18 cellular contexts compared by ENCODE assay signal in the genomic region with DNA sequence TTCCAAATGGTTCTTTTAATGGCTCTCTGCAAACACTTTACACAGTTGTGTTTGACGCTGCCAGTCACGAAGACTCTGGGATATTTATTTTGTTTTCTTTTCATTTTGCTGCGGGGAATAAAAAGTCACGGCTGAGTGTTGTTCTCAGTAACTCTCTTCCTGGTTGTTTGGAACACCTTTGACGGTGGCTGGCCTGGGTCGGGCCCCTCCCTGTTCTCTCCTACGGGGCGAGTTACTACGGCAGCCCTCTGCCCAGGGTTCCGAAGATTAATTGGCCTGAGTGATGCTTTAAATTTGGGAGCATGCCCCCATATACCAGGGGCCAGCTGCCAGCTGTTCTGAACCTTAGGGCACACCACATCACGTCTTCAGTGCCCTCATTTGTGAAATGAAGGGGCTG.
DNase-seq lines count a peak whose midpoint lies in the region; ATAC-seq and TF ChIP-seq lines count a peak whose summit lies in the region.
"Had no signal": no experiment of that assay in that cellular context is flagged by ENCODE, and none has a peak within 500 bp of the region (broad histone marks: within the 10 kb centered on the region; RNA-seq: fewer than 3 reads in every experiment).

No MANE protein-coding gene starts in this region.

- H3K4me3 Mint-ChIP-seq in stimulated activated naive CD8-positive, alpha-beta T cell treated with anti-CD3 and anti-CD28 coated beads, Interleukin-15, Interleukin-2, amounts not matched to agents 100 ng/mL and 50 ng/mL, for 24 hours: no peak overlapping the region
- H3K4me3 Mint-ChIP-seq in stimulated activated naive CD8-positive, alpha-beta T cell treated with anti-CD3 and anti-CD28 coated beads, Interleukin-15, amount 100 ng/mL, for 72 hours: no peak overlapping the region
- H3K4me3 Mint-ChIP-seq in neural progenitor cell: no peak overlapping the region
- H3K4me3 Mint-ChIP-seq in activated CD4-positive, alpha-beta T cell treated with anti-CD3 and anti-CD28 coated beads, Interleukin-2, amount 10 ng/mL, durations not matched to agents 24 days and 14 days: no peak overlapping the region

- TF ChIP-seq CTCF in left lung (IDR thresholded peaks at IDR 0.05): no peak
- no peak for TF ChIP-seq CTCF in neural progenitor cell (IDR thresholded peaks at IDR 0.05)

- H3K27ac Mint-ChIP-seq in stimulated activated naive CD8-positive, alpha-beta T cell treated with anti-CD3 and anti-CD28 coated beads, Interleukin-15, Interleukin-2, amounts not matched to agents 100 ng/mL and 50 ng/mL, for 24 hours: peak overlapping the region; percentile 16
- H3K27ac Mint-ChIP-seq in stimulated activated naive CD8-positive, alpha-beta T cell treated with anti-CD3 and anti-CD28 coated beads, Interleukin-15, amount 100 ng/mL, for 72 hours: no peak overlapping the region
- no peak overlapping the region for H3K27ac Mint-ChIP-seq in neural progenitor cell
- no peak overlapping the region for H3K27ac Mint-ChIP-seq in activated CD4-positive, alpha-beta T cell treated with anti-CD3 and anti-CD28 coated beads, Interleukin-2, amount 10 ng/mL, durations not matched to agents 24 days and 14 days

- no peak for ATAC-seq in stimulated activated naive CD8-positive, alpha-beta T cell treated with anti-CD3 and anti-CD28 coated beads, Interleukin-15, amount 100 ng/mL, for 72 hours
- ATAC-seq in left lung (peak; percentile 49), GM19467 (IDR thresholded peaks at IDR 0.05; ENCODE audit: unreplicated experiment) (no peak)

- no peaks in the 10 kb centered on the region for H3K36me3 Mint-ChIP-seq in stimulated activated naive CD8-positive, alpha-beta T cell treated with anti-CD3 and anti-CD28 coated beads, Interleukin-15, Interleukin-2, amounts not matched to agents 100 ng/mL and 50 ng/mL, for 24 hours (ENCODE audit: low read depth)
- H3K36me3 Mint-ChIP-seq in neural progenitor cell: no peaks in the 10 kb centered on the region
- H3K36me3 Mint-ChIP-seq in activated CD4-positive, alpha-beta T cell treated with anti-CD3 and anti-CD28 coated beads, Interleukin-2, amount 10 ng/mL, durations not matched to agents 24 days and 14 days (ENCODE audit: low read depth): no peaks in the 10 kb centered on the region

- H3K79me2 ChIP-seq in neural progenitor cell (ENCODE audit: low read depth): no peaks in the 10 kb centered on the region

- H3K27me3 Mint-ChIP-seq in stimulated activated naive CD8-positive, alpha-beta T cell treated with anti-CD3 and anti-CD28 coated beads, Interleukin-15, Interleukin-2, amounts not matched to agents 100 ng/mL and 50 ng/mL, for 24 hours: peaks cover 6% of the 10 kb centered on the region
- H3K27me3 Mint-ChIP-seq in stimulated activated naive CD8-positive, alpha-beta T cell treated with anti-CD3 and anti-CD28 coated beads, Interleukin-15, amount 100 ng/mL, for 72 hours: no peaks in the 10 kb centered on the region
- H3K27me3 Mint-ChIP-seq in neural progenitor cell (ENCODE audit: insufficient read depth, low read depth): peaks cover 5% of the 10 kb centered on the region
- no peaks in the 10 kb centered on the region for H3K27me3 Mint-ChIP-seq in activated CD4-positive, alpha-beta T cell treated with anti-CD3 and anti-CD28 coated beads, Interleukin-2, amount 10 ng/mL, durations not matched to agents 24 days and 14 days

- H3K4me3 ChIP-seq in left lung: no peak overlapping the region
- H3K4me3 ChIP-seq in neural progenitor cell: no peak overlapping the region
- H3K4me3 ChIP-seq: BLaER1, GM23248, PC-9 had no signal

- no peak overlapping the region for H3K4me2 ChIP-seq in neural progenitor cell
- H3K4me2 ChIP-seq: BLaER1, PC-9 had no signal

- H3K27ac ChIP-seq in left lung (no peak overlapping the region), neural progenitor cell (no peak overlapping the region)
- H3K27ac ChIP-seq: BLaER1, GM23248, PC-9 had no signal

- no peaks in the 10 kb centered on the region for H3K9me3 ChIP-seq in left lung
- no peaks in the 10 kb centered on the region for H3K9me3 ChIP-seq in neural progenitor cell (ENCODE audit: low read depth)
- H3K9me3 ChIP-seq: BLaER1 had no signal

- H3F3A ChIP-seq in neural progenitor cell (ENCODE audit: low read depth): no peaks in the 10 kb centered on the region

- no peak overlapping the region for H3K9ac ChIP-seq in neural progenitor cell
- H3K9ac ChIP-seq: BLaER1, GM23248 had no signal

- H3K4me1 ChIP-seq in left lung (peaks cover 0 to 4% of the 10 kb centered on the region in 2 donors), neural progenitor cell (no peaks in the 10 kb centered on the region)

- no peaks in the 10 kb centered on the region for H3K4me1 Mint-ChIP-seq in stimulated activated naive CD8-positive, alpha-beta T cell treated with anti-CD3 and anti-CD28 coated beads, Interleukin-15, Interleukin-2, amounts not matched to agents 100 ng/mL and 50 ng/mL, for 24 hours (ENCODE audit: low read depth)
- H3K4me1 Mint-ChIP-seq in stimulated activated naive CD8-positive, alpha-beta T cell treated with anti-CD3 and anti-CD28 coated beads, Interleukin-15, amount 100 ng/mL, for 72 hours: no peaks in the 10 kb centered on the region
- H3K4me1 Mint-ChIP-seq in neural progenitor cell: peaks cover 7% of the 10 kb centered on the region
- H3K4me1 Mint-ChIP-seq in activated CD4-positive, alpha-beta T cell treated with anti-CD3 and anti-CD28 coated beads, Interleukin-2, amount 10 ng/mL, durations not matched to agents 24 days and 14 days: no peaks in the 10 kb centered on the region

- H3K9me3 Mint-ChIP-seq in stimulated activated naive CD8-positive, alpha-beta T cell treated with anti-CD3 and anti-CD28 coated beads, Interleukin-15, Interleukin-2, amounts not matched to agents 100 ng/mL and 50 ng/mL, for 24 hours: no peaks in the 10 kb centered on the region
- no peaks in the 10 kb centered on the region for H3K9me3 Mint-ChIP-seq in stimulated activated naive CD8-positive, alpha-beta T cell treated with anti-CD3 and anti-CD28 coated beads, Interleukin-15, amount 100 ng/mL, for 72 hours
- H3K9me3 Mint-ChIP-seq in neural progenitor cell: no peaks in the 10 kb centered on the region
- H3K9me3 Mint-ChIP-seq in activated CD4-positive, alpha-beta T cell treated with anti-CD3 and anti-CD28 coated beads, Interleukin-2, amount 10 ng/mL, durations not matched to agents 24 days and 14 days: no peaks in the 10 kb centered on the region

- H3K36me3 ChIP-seq in left lung (no peaks in the 10 kb centered on the region), neural progenitor cell (no peaks in the 10 kb centered on the region)
- H3K36me3 ChIP-seq: BLaER1 had no signal

- intact Hi-C loops in left lung (cut with DNase I): no loop called here
- intact Hi-C loops in activated CD4-positive, alpha-beta T cell treated with anti-CD3 and anti-CD28 coated beads, Interleukin-2, amount 10 ng/mL, durations not matched to agents 24 days and 14 days (cut with micrococcal nuclease): no loop called here

- H4K20me1 ChIP-seq in neural progenitor cell (ENCODE audit: low read depth): no peaks in the 10 kb centered on the region
- H4K20me1 ChIP-seq: BLaER1 had no signal

- H2AFZ ChIP-seq in neural progenitor cell (replicated peaks): peak overlapping the region; percentile 39
- H2AFZ ChIP-seq: PC-9 had no signal

- no peak for DNase-seq in stimulated activated naive CD8-positive, alpha-beta T cell treated with anti-CD3 and anti-CD28 coated beads, Interleukin-15, amount 100 ng/mL, for 72 hours
- DNase-seq in left lung (no peak), neural progenitor cell (ENCODE audit: low spot score) (no peak), NCI-H1417 (lab: John Stamatoyannopoulos, UW) (no peak)
- DNase-seq in stimulated activated CD4-positive, alpha-beta T cell treated with anti-CD3 and anti-CD28 coated beads, Interleukin-1b, Interleukin-23, amount 100 ng/mL, for 48 hours: no peak
- no peak for DNase-seq in activated CD4-positive, alpha-beta T cell treated with anti-CD3 and anti-CD28 coated beads, Interleukin-2, amount 10 ng/mL, durations not matched to agents 24 days and 14 days
- DNase-seq: DMS79 treated with DMSO at 0.1 percent for 48 hours, GM23248, HCEC 1CT, MV-4-11, NCI-H1417 treated with DMSO at 0.1 percent for 48 hours, NCI-H2029, NCI-H2171, NCI-H82, PC-9 had no signal

- H3K27me3 ChIP-seq in left lung: no peaks in the 10 kb centered on the region
- H3K27me3 ChIP-seq in neural progenitor cell: no peaks in the 10 kb centered on the region
- H3K27me3 ChIP-seq: BLaER1 had no signal
